Comparison of ENCODE assay signal across 17 cellular contexts in the genomic region with DNA sequence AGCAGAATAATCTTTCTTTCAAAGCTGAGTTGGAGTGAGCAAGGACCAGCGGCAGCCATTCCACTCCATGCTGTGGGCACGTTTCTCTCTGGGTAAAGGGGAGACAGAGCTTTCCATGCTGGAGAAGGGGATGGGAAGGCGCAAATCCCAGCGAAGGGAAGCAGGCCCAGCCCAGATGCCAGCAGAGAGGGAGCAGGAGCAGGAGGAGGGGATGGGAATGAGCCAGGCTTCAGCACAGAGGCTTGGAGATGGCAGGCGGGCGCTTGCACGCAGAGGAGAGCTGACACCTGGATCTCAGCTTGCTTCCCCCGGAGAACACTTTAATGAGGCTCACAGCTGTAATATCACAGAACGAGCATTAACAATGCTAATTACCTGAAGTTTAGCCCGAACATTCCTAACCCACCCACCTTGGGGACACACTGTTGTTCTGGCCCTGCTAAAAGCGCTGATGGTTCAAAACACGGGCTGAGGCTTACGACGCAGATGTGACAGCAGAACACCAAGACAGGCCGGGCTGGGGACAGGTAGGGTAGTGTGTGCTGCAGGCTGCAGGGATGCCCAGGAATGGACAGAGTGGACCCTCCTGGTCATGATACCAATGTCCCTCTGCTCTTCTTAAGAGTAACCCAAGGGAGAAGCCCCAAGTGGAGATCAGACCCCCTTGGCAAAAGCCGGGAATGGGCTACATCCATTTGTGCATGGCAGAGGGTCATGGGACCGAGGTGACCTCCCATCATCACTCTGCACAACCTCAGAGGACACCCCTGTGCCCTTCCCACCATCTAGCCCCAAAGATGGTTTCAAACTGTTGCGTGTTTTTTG.
"Had no signal": no experiment of that assay in that cellular context is flagged by ENCODE, and none has a peak within 500 bp of the region (broad histone marks: within the 10 kb centered on the region; RNA-seq: fewer than 3 reads in every experiment).

No MANE protein-coding gene starts in this region.

- H3K9me3 ChIP-seq: gastrocnemius medialis, right lobe of liver, transverse colon had no signal

- H3K27ac ChIP-seq: cardiac muscle cell, gastrocnemius medialis, right lobe of liver, transverse colon had no signal

- DNase-seq: activated CD4-positive, alpha-beta T cell treated with anti-CD3 and anti-CD28 coated beads for 48 hours; activated gamma-delta T cell; activated naive CD8-positive, alpha-beta T cell treated with anti-CD3 and anti-CD28 coated beads, Interleukin-2, amount 10 ng/mL, durations not matched to agents 7 days and 5 days; activated T-cell treated with anti-CD3 and anti-CD28 coated beads, Interleukin-2, amount 50 U/mL, for 24 hours; aorta; effector CD4-positive, alpha-beta T cell; gastrocnemius medialis; kidney; right lobe of liver; stimulated activated naive CD4-positive, alpha-beta T cell; substantia nigra; T-helper 17 cell; transverse colon had no signal

- FAIRE-seq: colon, kidney had no signal

- H3K27me3 ChIP-seq: cardiac muscle cell, gastrocnemius medialis, right lobe of liver, transverse colon had no signal

- H3K4me1 ChIP-seq: gastrocnemius medialis, right lobe of liver, transverse colon had no signal

- H3K27ac Mint-ChIP-seq: activated naive CD8-positive, alpha-beta T cell treated with anti-CD3 and anti-CD28 coated beads, Interleukin-2, amount 10 ng/mL, durations not matched to agents 7 days and 5 days; activated T-cell treated with anti-CD3 and anti-CD28 coated beads, Interleukin-2, amount 50 U/mL, for 24 hours; progenitor cell of endocrine pancreas; T-helper 17 cell; WTC11 had no signal

- H3K36me3 ChIP-seq: cardiac muscle cell, gastrocnemius medialis, right lobe of liver, transverse colon had no signal

- H3K9me3 Mint-ChIP-seq: activated T-cell treated with anti-CD3 and anti-CD28 coated beads, Interleukin-2, amount 50 U/mL, for 24 hours had no signal

- ATAC-seq: gastrocnemius medialis, right lobe of liver, T-helper 17 cell, WTC11 had no signal

- H3K4me3 Mint-ChIP-seq: activated naive CD8-positive, alpha-beta T cell treated with anti-CD3 and anti-CD28 coated beads, Interleukin-2, amount 10 ng/mL, durations not matched to agents 7 days and 5 days; activated T-cell treated with anti-CD3 and anti-CD28 coated beads, Interleukin-2, amount 50 U/mL, for 24 hours; T-helper 17 cell; WTC11 had no signal

- H3K27me3 Mint-ChIP-seq: activated T-cell treated with anti-CD3 and anti-CD28 coated beads, Interleukin-2, amount 50 U/mL, for 24 hours had no signal

- H3K4me3 ChIP-seq: cardiac muscle cell, gastrocnemius medialis, right lobe of liver, transverse colon had no signal

- H3K36me3 Mint-ChIP-seq: activated naive CD8-positive, alpha-beta T cell treated with anti-CD3 and anti-CD28 coated beads, Interleukin-2, amount 10 ng/mL, durations not matched to agents 7 days and 5 days; WTC11 had no signal
